In genomic region chr3:197791120-197792018, GRCh38 we compare ENCODE assay signal across 8 cellular contexts. TPM values are rescaled to one million over a fixed set of nuclear protein-coding genes. Genes with fewer than 3 reads are reported as not detected.
DNase-seq lines count a peak whose midpoint lies in the region; ATAC-seq and TF ChIP-seq lines count a peak whose summit lies in the region.

TSS of gene LRCH3 (plus strand) at chr3:197791254. CDS start at chr3:197791279, 25 bp downstream.

- no peak for DNase-seq in AG04449 (ENCODE audit: low read depth, low spot score)
- peak; percentile 86 for DNase-seq in NCI-H2227 treated with DMSO at 0.1 percent for 48 hours (lab: John Stamatoyannopoulos, UW)
- peak; percentile 65 for DNase-seq in activated CD4-positive, CD25-positive, alpha-beta regulatory T cell treated with anti-CD3 and anti-CD28 coated beads, Interleukin-2, amount 50 U/mL, for 16 hours (ENCODE audit: low read depth, low spot score)
- DNase-seq in caudate nucleus (lab: John Stamatoyannopoulos, UW) = peak in 57 of 61 donors; percentile 21 to 91 (median 78)
- DNase-seq in inferior parietal cortex (ENCODE audit: extremely low spot score) = peak; percentile 82
- peak; percentile 95 for DNase-seq in spleen

- CTCF ChIA-PET in AG04449 (lab: Yijun Ruan, JAX) = interaction anchor here (2.8 kb wide), 1 partner anchor 10 kb away, joined by 13 read pairs; no protein-coding TSS in a partner anchor

- intact Hi-C loops in spleen (cut with DNase I; ENCODE audit: low total_unique reads) = no loop called here

- H3K4me1 ChIP-seq in spleen = peaks cover 8 to 59% (median 45%) of the 10 kb centered on the region in 6 donors

- TF ChIP-seq POLR2A in spleen (IDR thresholded peaks at IDR 0.05) = peak in 1 of 3 donors; percentile 29

- POLR2A ChIA-PET in AG04449 (lab: Yijun Ruan, JAX) = interaction anchor here (0.6 to 1.7 kb wide), 3 partner anchors 18 to 77 kb away, joined by 3 to 10 read pairs (median 3); no protein-coding TSS in a partner anchor

- H3K4me3 ChIP-seq in AG04449 (ENCODE audit: low read depth, low read length) = peak within 1 kb of the TSS; percentile 90
- peak within 1 kb of the TSS; percentile 57 to 94 (median 82) for H3K4me3 ChIP-seq in spleen

- no peak for TF ChIP-seq CTCF in AG04449 (IDR thresholded peaks at IDR 0.05; ENCODE audit: insufficient read depth, low read length, missing control alignments)
- TF ChIP-seq CTCF in spleen (IDR thresholded peaks at IDR 0.05 in 8 of 11, conservative IDR thresholded peaks at IDR 0.05 in 3 of 11) = peak in 4 of 11 experiments; percentile 2 to 18 (median 6)

- peaks cover 0 to 15% (median 0%) of the 10 kb centered on the region in 6 donors for H3K36me3 ChIP-seq in spleen

- H3K27me3 ChIP-seq in spleen (replicated peaks in 1 of 7) = no peaks in the 10 kb centered on the region

- peak within 1 kb of the TSS; percentile 90 for H3K27ac ChIP-seq in caudate nucleus (ENCODE audit: low read depth, low read length)
- peak within 1 kb of the TSS; percentile 96 to 99 (median 98) for H3K27ac ChIP-seq in spleen

- WGBS in spleen, 5 donors = 0 to 1% (median 1%) methylated on average over 48 to 90 of the region's 90 CpGs

- no peaks in the 10 kb centered on the region for H3K9me3 ChIP-seq in spleen

- ATAC-seq in GM18868 (IDR thresholded peaks at IDR 0.05; ENCODE audit: unreplicated experiment) = peak; percentile 71
- peak; percentile 83 for ATAC-seq in HG03097 (IDR thresholded peaks at IDR 0.05; ENCODE audit: low FRiP score, unreplicated experiment)

RNA-seq across cellular contexts. Expression of gene LRCH3, which starts in this region (rescaled TPM):
- total RNA-seq in spleen = 10 to 100 TPM; 56.1 to 86.2 (median 68.8) TPM
- polyA plus RNA-seq in spleen = 10 to 100 TPM in 1 of 3 donors, 1 to 10 TPM in 2; 7.7 to 13.1 (median 8.6) TPM
